Comparison of ENCODE assay signal across 12 cellular contexts in the genomic region with DNA sequence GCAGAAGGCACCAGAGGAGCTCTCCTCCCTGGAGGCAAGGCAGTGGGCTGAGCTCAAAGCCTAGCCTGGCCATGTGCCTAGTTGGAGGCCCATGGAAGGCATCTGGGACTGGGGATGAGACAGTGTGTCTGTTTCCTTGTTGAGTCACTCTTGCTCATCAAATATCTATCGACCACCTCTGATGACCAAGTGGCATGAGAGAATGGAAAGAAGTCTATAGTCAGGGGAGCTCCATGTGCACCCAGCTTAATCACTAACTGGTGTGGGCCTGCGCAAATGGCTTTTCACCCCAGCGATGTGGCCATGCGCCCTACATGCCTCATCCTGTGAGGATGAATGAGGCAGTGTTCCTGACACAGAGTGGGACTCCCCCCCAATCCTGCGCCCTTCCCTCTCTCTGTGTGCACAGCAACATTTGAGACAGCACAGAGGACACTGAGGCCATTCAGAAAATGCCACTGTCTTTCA.
DNase-seq lines count a peak whose midpoint lies in the region; ATAC-seq and TF ChIP-seq lines count a peak whose summit lies in the region.
"Had no signal": no experiment of that assay in that cellular context is flagged by ENCODE, and none has a peak within 500 bp of the region (broad histone marks: within the 10 kb centered on the region; RNA-seq: fewer than 3 reads in every experiment).

No MANE protein-coding gene starts in this region.

- no peak overlapping the region for H3K4me3 ChIP-seq in spleen
- H3K4me3 ChIP-seq: prostate gland, tibial nerve had no signal

- DNase-seq in GM04503 (ENCODE audit: low read depth), result peak; percentile 95
- peak in 34 of 51 donors; percentile 30 to 91 (median 70) for DNase-seq in hypothalamus (lab: John Stamatoyannopoulos, UW)
- DNase-seq in spleen, result peak; percentile 49
- DNase-seq in SKM-1 (lab: John Stamatoyannopoulos, UW; ENCODE audit: unreplicated experiment), result no peak
- no peak for DNase-seq in NCI-H1048 (lab: John Stamatoyannopoulos, UW)
- DNase-seq: DMS79 treated with DMSO at 0.1 percent for 48 hours, T-helper 9 cell had no signal

- H3K27me3 ChIP-seq in spleen (replicated peaks in 1 of 7), result no peaks in the 10 kb centered on the region
- H3K27me3 ChIP-seq: tibial nerve had no signal

- TF ChIP-seq POLR2A in spleen (IDR thresholded peaks at IDR 0.05), result no peak

- H3K27ac ChIP-seq in angular gyrus (ENCODE audit: low read depth, low read length) (peak overlapping the region; percentile 94), spleen (no peak overlapping the region)
- H3K27ac ChIP-seq: prostate gland had no signal

- peaks cover 0 to 4% (median 0%) of the 10 kb centered on the region in 8 donors for H3K9me3 ChIP-seq in spleen
- H3K9me3 ChIP-seq: prostate gland, tibial nerve had no signal

- 91 to 98% (median 94%) methylated on average over 5 of the region's 5 CpGs for WGBS in spleen, 5 donors

- peaks cover 0 to 12% (median 0%) of the 10 kb centered on the region in 6 donors for H3K4me1 ChIP-seq in spleen
- H3K4me1 ChIP-seq: prostate gland had no signal

- H3K36me3 ChIP-seq in spleen, result no peaks in the 10 kb centered on the region
- H3K36me3 ChIP-seq: prostate gland, tibial nerve had no signal

- TF ChIP-seq CTCF in spleen (IDR thresholded peaks at IDR 0.05 in 8 of 11, conservative IDR thresholded peaks at IDR 0.05 in 3 of 11), result no peak

- intact Hi-C loops in spleen (cut with DNase I; ENCODE audit: low total_unique reads), result no loop called here

- ATAC-seq in HG03045 (IDR thresholded peaks at IDR 0.05; ENCODE audit: unreplicated experiment) (no peak), GM21390 (IDR thresholded peaks at IDR 0.05; ENCODE audit: unreplicated experiment) (no peak)

Comparison
In these comparisons a context has a peak if more than half of its experiments do, and no peak if none do; other contexts are left out.
1. DNase-seq: peak in GM04503 (single experiment), hypothalamus (34 of 51) and spleen (single experiment); none in SKM-1 (single experiment) and NCI-H1048 (single experiment).